8 cellular contexts compared by ENCODE assay signal in genomic region chr21:28051662-28052061, GRCh38.
DNase-seq lines count a peak whose midpoint lies in the region; ATAC-seq and TF ChIP-seq lines count a peak whose summit lies in the region.
"Not testable (repeated sequence)": the region's sequence is repeated elsewhere in the genome, so short reads cannot be mapped to it uniquely, and the experiment has no call there.

No MANE protein-coding gene starts in this region.

- H3F3A ChIP-seq in OCI-LY1 (ENCODE audit: insufficient read depth, low read length): not testable (repeated sequence)

- not testable (repeated sequence) for DNase-seq in DND-41; epithelial cell of proximal tubule (ENCODE audit: low read depth); osteoblast (ENCODE audit: insufficient read length, low spot score, missing footprints); transverse colon
- DNase-seq in amniotic stem cell (lab: John Stamatoyannopoulos, UW): peak; percentile 1
- DNase-seq in hepatocyte (ENCODE audit: low spot score): peak; percentile 51

- H3K9ac ChIP-seq in DND-41 (ENCODE audit: low read depth, low read length); OCI-LY1 (ENCODE audit: low read length): not testable (repeated sequence)

- not testable (repeated sequence) for H3K79me2 ChIP-seq in DND-41 (ENCODE audit: insufficient read depth, low read length); OCI-LY1 (ENCODE audit: insufficient read depth, low read length); hepatocyte; osteoblast (ENCODE audit: insufficient read depth, low read length)

- not testable (repeated sequence) for H3K4me1 ChIP-seq in DND-41 (ENCODE audit: insufficient read depth, low read length); OCI-LY1 (ENCODE audit: insufficient read depth, low read length, severe bottlenecking); hepatocyte (ENCODE audit: insufficient read depth); osteoblast (ENCODE audit: insufficient read depth, low read length); transverse colon

- H2AFZ ChIP-seq in DND-41 (ENCODE audit: low read depth, low read length); OCI-LY1 (ENCODE audit: low read length); hepatocyte; osteoblast (ENCODE audit: low read length): not testable (repeated sequence)

- WGBS in hepatocyte (ENCODE audit: low lambda C conversion rate, missing lambda C conversion rate): 18% methylated on average over 4 of the region's 4 CpGs
- 17 to 18% methylated on average over 4 of the region's 4 CpGs for WGBS in transverse colon (ENCODE audit: low coverage in 1 of 2), 2 donors

- H3K4me2 ChIP-seq in DND-41 (ENCODE audit: insufficient read depth, low read length); OCI-LY1 (ENCODE audit: low read length); hepatocyte: not testable (repeated sequence)
- H3K4me2 ChIP-seq in osteoblast (ENCODE audit: insufficient read depth, low read length): peak overlapping the region; percentile 28

- H4K20me1 ChIP-seq in DND-41 (ENCODE audit: insufficient read depth, low read length); OCI-LY1 (ENCODE audit: insufficient read depth, low read length); hepatocyte (ENCODE audit: insufficient read depth, poor library complexity, severe bottlenecking); osteoblast (ENCODE audit: insufficient read depth, low read length): not testable (repeated sequence)

- not testable (repeated sequence) for ATAC-seq in DND-41 (ENCODE audit: insufficient read depth, low read depth)

- not testable (repeated sequence) for H3K9me3 ChIP-seq in DND-41 (ENCODE audit: insufficient read depth, low read length, severe bottlenecking); OCI-LY1 (ENCODE audit: low read length); hepatocyte (ENCODE audit: low read depth); osteoblast (ENCODE audit: low read depth, low read length); transverse colon

- not testable (repeated sequence) for H3K27me3 ChIP-seq in DND-41 (ENCODE audit: insufficient read depth, low read length, poor library complexity); OCI-LY1 (ENCODE audit: insufficient read depth, low read length); hepatocyte; osteoblast (ENCODE audit: insufficient read depth, low read length); transverse colon

- intact Hi-C loops in transverse colon (cut with DNase I; ENCODE audit: low total_unique reads): not testable (repeated sequence)

- not testable (repeated sequence) for H3K36me3 ChIP-seq in DND-41 (ENCODE audit: insufficient read depth, low read length); OCI-LY1 (ENCODE audit: insufficient read depth, low read length); hepatocyte (replicated peaks; ENCODE audit: insufficient read depth, low read depth); osteoblast (ENCODE audit: insufficient read depth, low read length); transverse colon

- H3K9me2 ChIP-seq in OCI-LY1 (ENCODE audit: low read depth, low read length); hepatocyte (replicated peaks; ENCODE audit: insufficient read depth): not testable (repeated sequence)

- not testable (repeated sequence) for H3K4me3 ChIP-seq in DND-41 (ENCODE audit: low read depth in 1 of 2, low read length in 2 of 2); OCI-LY1 (ENCODE audit: low read depth, low read length, poor library complexity, severe bottlenecking); epithelial cell of proximal tubule (ENCODE audit: low read depth, low read length); hepatocyte; osteoblast (ENCODE audit: insufficient read depth, low read length); transverse colon

- not testable (repeated sequence) for H3K27ac ChIP-seq in DND-41 (ENCODE audit: low read length); OCI-LY1 (ENCODE audit: low read depth, low read length, poor library complexity, severe bottlenecking); osteoblast (ENCODE audit: low read depth, low read length)
- H3K27ac ChIP-seq in hepatocyte (peak overlapping the region; percentile 0), transverse colon (peak overlapping the region in 1 of 4 donors; percentile 9)

- not testable (repeated sequence) for TF ChIP-seq POLR2A in transverse colon (IDR thresholded peaks at IDR 0.05)

- in situ Hi-C loops in transverse colon (cut with MboI; ENCODE audit: low pct_ligation_motif_present in 1 of 4, low pct_unique_long_range_greater_than_20kb in 1 of 4, low sequenced_read_pairs in 3 of 4): loop anchor here in 2 of 4 donors (25.0 kb wide), 2 partner anchors 1189 to 1214 kb away; partner anchors contain the start of gene ADAMTS1 (in 1 of the 2)

- peak; percentile 40 for TF ChIP-seq CTCF in DND-41 (IDR thresholded peaks at IDR 0.05; ENCODE audit: borderline replicate concordance, extremely low read depth, low read length, poor library complexity, severe bottlenecking)
- peak; percentile 13; the same call in 1 of the 2 replicates for TF ChIP-seq CTCF in LNCAP (IDR thresholded peaks at IDR 0.05)
- TF ChIP-seq CTCF in OCI-LY1 (IDR thresholded peaks at IDR 0.05; ENCODE audit: low read length): peak; percentile 33; the same call in 1 of the 2 replicates
- peak; percentile 55 for TF ChIP-seq CTCF in epithelial cell of proximal tubule (conservative IDR thresholded peaks at IDR 0.05; ENCODE audit: low read depth, low read length)
- TF ChIP-seq CTCF in hepatocyte (IDR thresholded peaks at IDR 0.05; ENCODE audit: poor library complexity): peak; percentile 77
- peak; percentile 52 for TF ChIP-seq CTCF in osteoblast (IDR thresholded peaks at IDR 0.05; ENCODE audit: extremely low read depth, low read depth, low read length)
- TF ChIP-seq CTCF in transverse colon (IDR thresholded peaks at IDR 0.05): peak; percentile 39 to 54 (median 48)

- not testable (repeated sequence) for TF ChIP-seq EP300 in transverse colon (IDR thresholded peaks at IDR 0.05; ENCODE audit: low read depth)

Comparison
In these comparisons a context has a peak if more than half of its experiments do, and no peak if none do; other contexts are left out.
1. CTCF ChIP-seq: peak in every context shown above with its lines; median percentile 77 in hepatocyte; 55 in epithelial cell of proximal tubule; 52 in osteoblast; 48 in transverse colon; 40 in DND-41; 33 in OCI-LY1; 13 in LNCAP.